ENCODE assay signal across 17 cellular contexts in genomic region chr13:23630349-23631093, GRCh38.
DNase-seq lines count a peak whose midpoint lies in the region; ATAC-seq and TF ChIP-seq lines count a peak whose summit lies in the region.
"Had no signal": no experiment of that assay in that cellular context is flagged by ENCODE, and none has a peak within 500 bp of the region (broad histone marks: within the 10 kb centered on the region; RNA-seq: fewer than 3 reads in every experiment).

No MANE protein-coding gene starts in this region.

- no peak overlapping the region for H3K4me3 Mint-ChIP-seq in progenitor cell of endocrine pancreas (ENCODE audit: low read depth)
- H3K4me3 Mint-ChIP-seq: activated CD4-positive, alpha-beta memory T cell treated with anti-CD3 and anti-CD28 coated beads for 36 hours; B cell had no signal

- H3K4me1 ChIP-seq in HAP-1 = peaks cover 29% of the 10 kb centered on the region
- H3K4me1 ChIP-seq: foreskin keratinocyte, parathyroid adenoma had no signal

- peaks cover 65% of the 10 kb centered on the region for H3K4me1 Mint-ChIP-seq in progenitor cell of endocrine pancreas (ENCODE audit: low read depth)
- H3K4me1 Mint-ChIP-seq: B cell had no signal

- H3K9me3 ChIP-seq in HAP-1 = no peaks in the 10 kb centered on the region

- H3K36me3 Mint-ChIP-seq in progenitor cell of endocrine pancreas (ENCODE audit: insufficient read depth) = peaks cover 2% of the 10 kb centered on the region
- H3K36me3 Mint-ChIP-seq: activated CD4-positive, alpha-beta memory T cell treated with anti-CD3 and anti-CD28 coated beads for 36 hours had no signal

- no peaks in the 10 kb centered on the region for H3K36me3 ChIP-seq in HAP-1 (replicated peaks)

- peaks cover 11% of the 10 kb centered on the region for H3K27me3 Mint-ChIP-seq in progenitor cell of endocrine pancreas

- ATAC-seq in GM21423 (IDR thresholded peaks at IDR 0.05; ENCODE audit: unreplicated experiment) (no peak), GM18519 (IDR thresholded peaks at IDR 0.05; ENCODE audit: low FRiP score, unreplicated experiment) (no peak)
- ATAC-seq: foreskin keratinocyte had no signal

- no peaks in the 10 kb centered on the region for H3K9me3 Mint-ChIP-seq in progenitor cell of endocrine pancreas (ENCODE audit: low read depth)
- H3K9me3 Mint-ChIP-seq: activated CD4-positive, alpha-beta memory T cell treated with anti-CD3 and anti-CD28 coated beads for 36 hours had no signal

- H3K27ac Mint-ChIP-seq in progenitor cell of endocrine pancreas = peak overlapping the region; percentile 91
- H3K27ac Mint-ChIP-seq: activated CD4-positive, alpha-beta memory T cell treated with anti-CD3 and anti-CD28 coated beads for 36 hours; B cell had no signal

- peak; percentile 57 to 58 for DNase-seq in HAP-1 (ENCODE audit: low spot score in 2 of 2)
- peak; percentile 93 for DNase-seq in NCI-H524 treated with DMSO at 0.1 percent for 48 hours (lab: John Stamatoyannopoulos, UW)
- peak; percentile 26 for DNase-seq in iris pigment epithelial cell (ENCODE audit: low read depth)
- no peak for DNase-seq in progenitor cell of endocrine pancreas (ENCODE audit: low spot score, unreplicated experiment)
- DNase-seq in superior temporal gyrus (ENCODE audit: extremely low spot score) = no peak
- DNase-seq: activated CD4-positive, alpha-beta memory T cell treated with anti-CD3 and anti-CD28 coated beads for 36 hours; activated naive CD4-positive, alpha-beta T cell treated with Interleukin-2 at 50 U/mL for 16 hours; foreskin keratinocyte; GDM1; left ventricle myocardium superior; stimulated activated CD4-positive, alpha-beta T cell treated with anti-CD3 and anti-CD28 coated beads, Interleukin-2, amount 100 ng/mL, for 24 hours; SW 1271 had no signal

- in situ Hi-C loops in HAP-1 (cut with MboI; ENCODE audit: low sequenced_read_pairs) = no loop called here

- TF ChIP-seq CTCF in progenitor cell of endocrine pancreas (IDR thresholded peaks at IDR 0.05; ENCODE audit: unreplicated experiment) = no peak

- no peaks in the 10 kb centered on the region for H3K27me3 ChIP-seq in HAP-1 (ENCODE audit: low read depth)
- H3K27me3 ChIP-seq: foreskin keratinocyte had no signal

- no peak overlapping the region for H3K4me3 ChIP-seq in HAP-1
- H3K4me3 ChIP-seq: coronary artery had no signal

Comparison
In these comparisons a context has a peak if more than half of its experiments do, and no peak if none do; other contexts are left out.
1. DNase-seq: peak in HAP-1 (2 of 2), NCI-H524 treated with DMSO at 0.1 percent for 48 hours (single experiment) and iris pigment epithelial cell (single experiment); none in progenitor cell of endocrine pancreas (single experiment) and superior temporal gyrus (single experiment).